Comparison of ENCODE assay signal across 8 cellular contexts in the genomic region with DNA sequence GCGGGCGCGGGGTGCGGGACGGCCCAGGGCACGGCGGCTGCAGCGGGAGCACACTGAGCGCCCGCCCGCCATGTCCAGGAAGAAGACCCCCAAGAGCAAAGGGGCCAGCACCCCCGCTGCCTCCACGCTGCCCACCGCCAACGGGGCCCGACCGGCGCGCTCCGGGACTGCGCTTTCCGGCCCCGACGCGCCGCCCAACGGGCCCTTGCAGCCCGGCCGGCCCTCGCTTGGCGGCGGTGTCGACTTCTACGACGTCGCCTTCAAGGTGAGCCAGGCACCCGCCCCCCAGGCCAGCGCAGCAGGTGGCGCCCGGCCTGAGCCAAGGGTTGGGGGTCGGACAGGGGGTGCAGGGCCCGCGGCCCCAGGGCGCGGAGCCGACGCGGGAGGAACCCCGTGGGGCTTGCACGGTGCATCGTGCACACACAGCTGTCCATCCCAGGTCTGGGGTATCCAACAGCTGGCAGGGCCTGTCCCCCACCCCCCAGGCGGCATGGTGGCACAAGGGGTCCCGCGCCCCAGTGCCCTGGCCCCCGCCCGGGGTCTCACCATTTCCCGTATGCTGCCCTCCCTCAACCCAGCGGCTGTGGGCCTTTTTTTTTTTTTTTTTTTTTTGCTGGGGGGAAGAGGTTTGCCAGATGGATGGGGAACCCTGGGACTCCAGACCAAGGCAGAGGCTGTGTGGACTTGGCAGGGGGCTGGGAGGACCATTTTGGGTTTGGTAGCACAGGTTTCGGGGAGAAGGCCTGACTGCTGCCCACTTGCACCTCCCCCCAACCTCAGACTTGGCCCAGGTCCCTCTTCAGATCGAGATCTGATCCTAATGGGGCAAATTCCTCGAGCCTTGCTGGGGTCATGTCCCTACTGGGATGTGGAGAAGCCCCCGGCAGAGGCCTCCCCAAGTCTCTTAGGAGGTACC. TPM values are rescaled to one million over a fixed set of nuclear protein-coding genes. Genes with fewer than 3 reads are reported as not detected.
DNase-seq lines count a peak whose midpoint lies in the region; ATAC-seq, FAIRE-seq and TF ChIP-seq lines count a peak whose summit lies in the region.

No MANE protein-coding gene starts in this region.

- peak overlapping the region; percentile 55 to 73 (median 66) for H3K4me3 ChIP-seq in pancreas

- H3K4me1 ChIP-seq in pancreas, result peaks cover 23 to 29% (median 25%) of the 10 kb centered on the region in 3 donors

- H3K27ac ChIP-seq in pancreas, result peak overlapping the region; percentile 67 to 92 (median 80)

- WGBS in pancreas, 2 donors, result 2 to 4% methylated on average over 46 to 62 of the region's 62 CpGs

- no peak for FAIRE-seq in pancreas (lab: Jason Lieb, UNC)

- TF ChIP-seq CTCF in pancreas (IDR thresholded peaks at IDR 0.05), result no peak

- peak overlapping the region; percentile 69 for H3K4me3 Mint-ChIP-seq in activated CD4-positive, alpha-beta T cell treated with anti-CD3 and anti-CD28 coated beads, Interleukin-2, amount 10 ng/mL, durations not matched to agents 24 days and 14 days
- H3K4me3 Mint-ChIP-seq in effector memory CD8-positive, alpha-beta T cell, result peak overlapping the region; percentile 62 to 69

- H3K36me3 ChIP-seq in pancreas, result no peaks in the 10 kb centered on the region

- no peaks in the 10 kb centered on the region for H3K9me3 Mint-ChIP-seq in activated CD4-positive, alpha-beta T cell treated with anti-CD3 and anti-CD28 coated beads, Interleukin-2, amount 10 ng/mL, durations not matched to agents 24 days and 14 days
- H3K9me3 Mint-ChIP-seq in effector memory CD8-positive, alpha-beta T cell, result no peaks in the 10 kb centered on the region

- H3K27me3 ChIP-seq in pancreas, result no peaks in the 10 kb centered on the region

- H3K4me1 Mint-ChIP-seq in activated CD4-positive, alpha-beta T cell treated with anti-CD3 and anti-CD28 coated beads, Interleukin-2, amount 10 ng/mL, durations not matched to agents 24 days and 14 days, result peaks cover 8% of the 10 kb centered on the region
- H3K4me1 Mint-ChIP-seq in effector memory CD8-positive, alpha-beta T cell (ENCODE audit: low read depth in 2 of 2), result peaks cover 20 to 23% of the 10 kb centered on the region in 2 donors

- peak; percentile 78 for DNase-seq in activated CD4-positive, alpha-beta T cell treated with anti-CD3 and anti-CD28 coated beads, Interleukin-2, amount 10 ng/mL, durations not matched to agents 24 days and 14 days
- DNase-seq in activated CD4-positive, alpha-beta T cell treated with anti-CD3 and anti-CD28 coated beads, Interleukin-2, amount 50 U/mL, for 4 hours, result no peak
- DNase-seq in RKO (ENCODE audit: low spot score) (peak; percentile 48), pancreas (peak; percentile 54 to 89 (median 72)), DMS79 (lab: John Stamatoyannopoulos, UW) (no peak), A172 (ENCODE audit: low spot score) (no peak)
- DNase-seq in effector memory CD8-positive, alpha-beta T cell, result no peak

- intact Hi-C loops in activated CD4-positive, alpha-beta T cell treated with anti-CD3 and anti-CD28 coated beads, Interleukin-2, amount 10 ng/mL, durations not matched to agents 24 days and 14 days (cut with micrococcal nuclease), result no loop called here
- intact Hi-C loops in pancreas (cut with DNase I), result no loop called here

- H3K36me3 Mint-ChIP-seq in activated CD4-positive, alpha-beta T cell treated with anti-CD3 and anti-CD28 coated beads, Interleukin-2, amount 10 ng/mL, durations not matched to agents 24 days and 14 days (ENCODE audit: low read depth), result peaks cover 29% of the 10 kb centered on the region
- peaks cover 5% of the 10 kb centered on the region for H3K36me3 Mint-ChIP-seq in effector memory CD8-positive, alpha-beta T cell (ENCODE audit: insufficient read depth)

- H3K27me3 Mint-ChIP-seq in activated CD4-positive, alpha-beta T cell treated with anti-CD3 and anti-CD28 coated beads, Interleukin-2, amount 10 ng/mL, durations not matched to agents 24 days and 14 days, result peaks cover 5% of the 10 kb centered on the region
- H3K27me3 Mint-ChIP-seq in effector memory CD8-positive, alpha-beta T cell, result no peaks in the 10 kb centered on the region

- no peaks in the 10 kb centered on the region for H3K9me3 ChIP-seq in pancreas

- ATAC-seq in effector memory CD8-positive, alpha-beta T cell (replicated peaks), result peak; percentile 45
- peak in 1 of 4 donors; percentile 0 for ATAC-seq in pancreas
- no peak for ATAC-seq in HG03280 (IDR thresholded peaks at IDR 0.05; ENCODE audit: unreplicated experiment)

- H3K27ac Mint-ChIP-seq in activated CD4-positive, alpha-beta T cell treated with anti-CD3 and anti-CD28 coated beads, Interleukin-2, amount 10 ng/mL, durations not matched to agents 24 days and 14 days, result no peak overlapping the region
- no peak overlapping the region for H3K27ac Mint-ChIP-seq in effector memory CD8-positive, alpha-beta T cell

RNA-seq across cellular contexts. Expression of a gene that starts 0.5 kb away (rescaled TPM):
- 0.83 and 1.0 TPM in 2 replicates for total RNA-seq in activated CD4-positive, alpha-beta T cell treated with anti-CD3 and anti-CD28 coated beads, Interleukin-2, amount 10 ng/mL, durations not matched to agents 24 days and 14 days
- total RNA-seq in pancreas, result 10 to 100 TPM; 19.2 to 36.8 (median 28.4) TPM
- 100 to 1,000 TPM; 161 to 255 TPM for polyA plus RNA-seq in pancreas
- total RNA-seq in A172 (2014; rRNA removed; shearing (Covaris generic)), result not detected in 2 replicates

RNA-seq across cellular contexts. Expression of a gene that starts 6.6 kb away (rescaled TPM):
- total RNA-seq in activated CD4-positive, alpha-beta T cell treated with anti-CD3 and anti-CD28 coated beads, Interleukin-2, amount 10 ng/mL, durations not matched to agents 24 days and 14 days, result 68.7 and 80.3 TPM in 2 replicates
- total RNA-seq in pancreas, result 10 to 100 TPM; 25.3 to 45.1 (median 40.8) TPM
- 10 to 100 TPM; 24.5 to 30.1 TPM for polyA plus RNA-seq in pancreas
- total RNA-seq in A172 (2014; rRNA removed; shearing (Covaris generic)), result 97.7 and 107 TPM in 2 replicates

RNA-seq across cellular contexts. Expression of a gene that starts 13.3 kb away (rescaled TPM):
- total RNA-seq in activated CD4-positive, alpha-beta T cell treated with anti-CD3 and anti-CD28 coated beads, Interleukin-2, amount 10 ng/mL, durations not matched to agents 24 days and 14 days, result 91.4 and 93.3 TPM in 2 replicates
- 10 to 100 TPM; 29.8 to 50.5 (median 39.5) TPM for total RNA-seq in pancreas
- polyA plus RNA-seq in pancreas, result 100 to 1,000 TPM in 1 of 2 donors, 10 to 100 TPM in 1; 68.6 to 127 TPM
- total RNA-seq in A172 (2014; rRNA removed; shearing (Covaris generic)), result 46.4 and 71.1 TPM in 2 replicates

RNA-seq across cellular contexts. Expression of a gene that starts 47.4 kb away (rescaled TPM):
- 2.2 and 2.3 TPM in 2 replicates for total RNA-seq in activated CD4-positive, alpha-beta T cell treated with anti-CD3 and anti-CD28 coated beads, Interleukin-2, amount 10 ng/mL, durations not matched to agents 24 days and 14 days
- 1 to 10 TPM in 2 of 6 donors, under 1 TPM in 4; 0.61 to 1.7 (median 0.81) TPM for total RNA-seq in pancreas
- 1 to 10 TPM; 1.5 to 2.1 TPM for polyA plus RNA-seq in pancreas
- total RNA-seq in A172 (2014; rRNA removed; shearing (Covaris generic)), result 0.46 and 1.5 TPM in 2 replicates

RNA-seq across cellular contexts. Expression of a gene that starts 56.3 kb away (rescaled TPM):
- 65.2 and 70.3 TPM in 2 replicates for total RNA-seq in activated CD4-positive, alpha-beta T cell treated with anti-CD3 and anti-CD28 coated beads, Interleukin-2, amount 10 ng/mL, durations not matched to agents 24 days and 14 days
- 10 to 100 TPM; 16.6 to 27.0 (median 19.1) TPM for total RNA-seq in pancreas
- 10 to 100 TPM; 59.3 to 62.8 TPM for polyA plus RNA-seq in pancreas
- total RNA-seq in A172 (2014; rRNA removed; shearing (Covaris generic)), result 43.2 and 64.5 TPM in 2 replicates

Comparison
In these comparisons a context has a peak if more than half of its experiments do, and no peak if none do; other contexts are left out.
1. DNase-seq: peak in activated CD4-positive, alpha-beta T cell treated with anti-CD3 and anti-CD28 coated beads, Interleukin-2, amount 10 ng/mL, durations not matched to agents 24 days and 14 days (single experiment), RKO (single experiment) and pancreas (6 of 6); none in activated CD4-positive, alpha-beta T cell treated with anti-CD3 and anti-CD28 coated beads, Interleukin-2, amount 50 U/mL, for 4 hours (0 of 2), effector memory CD8-positive, alpha-beta T cell (0 of 3), DMS79 (single experiment) and A172 (single experiment).